ENCODE assay signal across 9 cellular contexts in genomic region chr5:111254613-111255012, GRCh38. TPM values are rescaled to one million over a fixed set of nuclear protein-coding genes. Genes with fewer than 3 reads are reported as not detected.
DNase-seq lines count a peak whose midpoint lies in the region; ATAC-seq, FAIRE-seq and TF ChIP-seq lines count a peak whose summit lies in the region.
"Had no signal": no experiment of that assay in that cellular context is flagged by ENCODE, and none has a peak within 500 bp of the region (broad histone marks: within the 10 kb centered on the region; RNA-seq: fewer than 3 reads in every experiment).

No MANE protein-coding gene starts in this region.

- FAIRE-seq in pancreas (lab: Jason Lieb, UNC), result no peak
- FAIRE-seq: endothelial cell of umbilical vein had no signal

- 64 to 78% methylated on average over 3 of the region's 3 CpGs for WGBS in pancreas, 2 donors
- WGBS in adrenal gland, 4 donors, result 60 to 71% (median 66%) methylated on average over 3 of the region's 3 CpGs

- no peaks in the 10 kb centered on the region for H3K27me3 ChIP-seq in pancreas
- H3K27me3 ChIP-seq in adrenal gland, result no peaks in the 10 kb centered on the region

- H3K36me3 ChIP-seq in pancreas (no peaks in the 10 kb centered on the region), adrenal gland (replicated peaks in 1 of 2) (no peaks in the 10 kb centered on the region)

- no peak for TF ChIP-seq CTCF in pancreas (IDR thresholded peaks at IDR 0.05)
- TF ChIP-seq CTCF in adrenal gland (IDR thresholded peaks at IDR 0.05), result no peak

- H3K9me3 ChIP-seq in pancreas (no peaks in the 10 kb centered on the region), adrenal gland (replicated peaks in 1 of 3) (no peaks in the 10 kb centered on the region)

- H3K27ac ChIP-seq in substantia nigra (ENCODE audit: low read depth, low read length, poor library complexity, severe bottlenecking) (no peak overlapping the region), pancreas (no peak overlapping the region), adrenal gland (no peak overlapping the region)

- intact Hi-C loops in pancreas (cut with DNase I) (no loop called here), adrenal gland (cut with DNase I) (no loop called here)

- TF ChIP-seq POLR2A in adrenal gland (IDR thresholded peaks at IDR 0.05), result no peak

- H3K4me1 ChIP-seq in pancreas (no peaks in the 10 kb centered on the region), adrenal gland (replicated peaks in 1 of 2) (no peaks in the 10 kb centered on the region)

- ATAC-seq in GM21529 (IDR thresholded peaks at IDR 0.05; ENCODE audit: unreplicated experiment), result peak; percentile 78
- no peak for ATAC-seq in pancreas

- H3K4me3 ChIP-seq in pancreas, result no peak overlapping the region
- no peak overlapping the region for H3K4me3 ChIP-seq in adrenal gland

- DNase-seq in Daoy (ENCODE audit: low read depth) (peak; percentile 62), M059J (ENCODE audit: low read depth) (peak; percentile 14), activated T-cell treated with anti-CD3 and anti-CD28 coated beads for 4 hours (peak; percentile 50), substantia nigra (lab: John Stamatoyannopoulos, UW) (no peak), pancreas (no peak), adrenal gland (no peak)
- peak; percentile 87 for DNase-seq in stimulated activated CD4-positive, alpha-beta T cell treated with anti-CD3 and anti-CD28 coated beads, Interleukin-1b, Interleukin-23, amount 100 ng/mL, for 48 hours

RNA-seq across cellular contexts. Expression of gene CAMK4, which starts 30.4 kb away (rescaled TPM):
- total RNA-seq in Daoy (2014; rRNA removed; shearing (Covaris generic)), result 20.1 and 28.1 TPM in 2 replicates
- total RNA-seq in M059J (2014; rRNA removed; shearing (Covaris generic)), result 3.9 and 7.4 TPM in 2 replicates
- total RNA-seq in pancreas (1 to 10 TPM in 1 of 6 donors, under 1 TPM in 5; 0.05 to 1.3 (median 0.66) TPM), adrenal gland (1 to 10 TPM in 5 of 8 donors, under 1 TPM in 3; 0.06 to 6.4 (median 1.3) TPM)
- polyA plus RNA-seq in pancreas (under 1 TPM; 0.04 to 0.12 TPM), adrenal gland (1 to 10 TPM in 2 of 3 donors, under 1 TPM in 1; 0.51 to 9.2 (median 2.6) TPM)

Comparison
In these comparisons a context has a peak if more than half of its experiments do, and no peak if none do; other contexts are left out.
1. DNase-seq: peak in Daoy (single experiment), M059J (single experiment), activated T-cell treated with anti-CD3 and anti-CD28 coated beads for 4 hours (single experiment) and stimulated activated CD4-positive, alpha-beta T cell treated with anti-CD3 and anti-CD28 coated beads, Interleukin-1b, Interleukin-23, amount 100 ng/mL, for 48 hours (single experiment); none in substantia nigra (0 of 49), pancreas (0 of 6) and adrenal gland (0 of 7).